In genomic region chr3:71582612-71583568, GRCh38 we compare ENCODE assay signal across 8 cellular contexts. TPM values are rescaled to one million over a fixed set of nuclear protein-coding genes. Genes with fewer than 3 reads are reported as not detected.
A peak's percentile ranks its signal among the peaks of the same experiment; 100 is the strongest.
DNase-seq lines count a peak whose midpoint lies in the region; ATAC-seq and TF ChIP-seq lines count a peak whose summit lies in the region.

No MANE protein-coding gene starts in this region.

- peak; percentile 37 for ATAC-seq in HG03280 (IDR thresholded peaks at IDR 0.05; ENCODE audit: unreplicated experiment)

- H3K27me3 ChIP-seq in CD4-positive, alpha-beta memory T cell (ENCODE audit: insufficient read depth, low read length), result no peaks in the 10 kb centered on the region
- no peaks in the 10 kb centered on the region for H3K27me3 ChIP-seq in SU-DHL-6 (ENCODE audit: low read length)
- no peaks in the 10 kb centered on the region for H3K27me3 ChIP-seq in adrenal gland
- H3K27me3 ChIP-seq in hepatocyte, result no peaks in the 10 kb centered on the region
- H3K27me3 ChIP-seq in rectal smooth muscle tissue (ENCODE audit: control insufficient read depth, insufficient read depth, low read length), result no peaks in the 10 kb centered on the region

- H3K4me2 ChIP-seq in SU-DHL-6 (ENCODE audit: low read depth, low read length, poor library complexity, severe bottlenecking) (peak overlapping the region; percentile 96), hepatocyte (peak overlapping the region; percentile 93)

- CTCF ChIA-PET in CD4-positive, alpha-beta memory T cell (lab: Charles Lee; ENCODE audit: partially characterized antibody), result interaction anchor here (0.7 to 1.6 kb wide), 7 partner anchors 16 to 1033 kb away, joined by 3 to 4 read pairs (median 3); no protein-coding TSS in a partner anchor

- TF ChIP-seq CTCF in SU-DHL-6 (IDR thresholded peaks at IDR 0.05; ENCODE audit: insufficient read depth, low read length, poor library complexity, severe bottlenecking) (no peak), adrenal gland (IDR thresholded peaks at IDR 0.05) (no peak), hepatocyte (IDR thresholded peaks at IDR 0.05; ENCODE audit: poor library complexity) (no peak)

- DNase-seq in CD4-positive, alpha-beta memory T cell, result peak; percentile 43 to 79 (median 54)
- DNase-seq in adrenal gland, result peak; percentile 69 to 82 (median 70)
- peak; percentile 84 for DNase-seq in hepatocyte (ENCODE audit: low spot score)
- no peak for DNase-seq in OCI-M2 (lab: John Stamatoyannopoulos, UW; ENCODE audit: unreplicated experiment)
- no peak for DNase-seq in DMS114 treated with DMSO at 0.1 percent for 48 hours (lab: John Stamatoyannopoulos, UW; ENCODE audit: unreplicated experiment)

- no peaks in the 10 kb centered on the region for H3K36me3 ChIP-seq in CD4-positive, alpha-beta memory T cell (ENCODE audit: insufficient read depth, low read length)
- no peaks in the 10 kb centered on the region for H3K36me3 ChIP-seq in SU-DHL-6 (ENCODE audit: low read length)
- no peaks in the 10 kb centered on the region for H3K36me3 ChIP-seq in adrenal gland (replicated peaks in 1 of 2)
- no peaks in the 10 kb centered on the region for H3K36me3 ChIP-seq in hepatocyte (replicated peaks; ENCODE audit: insufficient read depth, low read depth)
- no peaks in the 10 kb centered on the region for H3K36me3 ChIP-seq in rectal smooth muscle tissue (ENCODE audit: control insufficient read depth, insufficient read depth, low read length)

- H3K9me2 ChIP-seq in SU-DHL-6 (replicated peaks; ENCODE audit: insufficient read depth, low read length) (no peaks in the 10 kb centered on the region), hepatocyte (replicated peaks; ENCODE audit: insufficient read depth) (no peaks in the 10 kb centered on the region)

- POLR2A ChIA-PET in CD4-positive, alpha-beta memory T cell (lab: Charles Lee; ENCODE audit: partially characterized antibody), result interaction anchor here (0.9 to 3.9 kb wide), 10 partner anchors 9 to 522 kb away, joined by 3 to 18 read pairs (median 4); no protein-coding TSS in a partner anchor

- peaks cover 23% of the 10 kb centered on the region for H3F3A ChIP-seq in SU-DHL-6 (ENCODE audit: insufficient read depth)

- peak overlapping the region; percentile 47 for H3K27ac ChIP-seq in CD4-positive, alpha-beta memory T cell (ENCODE audit: low read depth, low read length)
- no peak overlapping the region for H3K27ac ChIP-seq in SU-DHL-6 (ENCODE audit: low read depth, low read length)
- peak overlapping the region; percentile 62 to 99 (median 94) for H3K27ac ChIP-seq in adrenal gland
- peak overlapping the region; percentile 97 for H3K27ac ChIP-seq in hepatocyte
- peak overlapping the region; percentile 98 for H3K27ac ChIP-seq in rectal smooth muscle tissue (ENCODE audit: low read depth, low read length)

- H3K9me3 ChIP-seq in CD4-positive, alpha-beta memory T cell (ENCODE audit: control insufficient read depth in 1 of 2, low read length in 2 of 2), result no peaks in the 10 kb centered on the region
- H3K9me3 ChIP-seq in SU-DHL-6 (ENCODE audit: insufficient read depth, low read length), result no peaks in the 10 kb centered on the region
- no peaks in the 10 kb centered on the region for H3K9me3 ChIP-seq in adrenal gland (replicated peaks in 1 of 3)
- no peaks in the 10 kb centered on the region for H3K9me3 ChIP-seq in hepatocyte (ENCODE audit: low read depth)

- no peak for TF ChIP-seq POLR2A in adrenal gland (IDR thresholded peaks at IDR 0.05)

- H3K4me3 Mint-ChIP-seq in CD4-positive, alpha-beta memory T cell, result peak overlapping the region; percentile 91 to 95 (median 93)

- intact Hi-C loops in CD4-positive, alpha-beta memory T cell (cut with micrococcal nuclease), result loop anchor here (5.0 to 10.0 kb wide), 8 partner anchors 119 to 862 kb away; partner anchors contain the start of gene RYBP
- intact Hi-C loops in adrenal gland (cut with DNase I), result loop anchor here in 1 of 2 donors (10.0 kb wide), 2 partner anchors 578 to 868 kb away; no protein-coding TSS in a partner anchor

- H3K79me2 ChIP-seq in SU-DHL-6 (ENCODE audit: insufficient read depth, low read length), result no peaks in the 10 kb centered on the region
- peaks cover 50% of the 10 kb centered on the region for H3K79me2 ChIP-seq in hepatocyte

- WGBS in adrenal gland, 4 donors, result 0 to 1% (median 1%) methylated on average over 51 to 84 of the region's 84 CpGs
- WGBS in hepatocyte (ENCODE audit: low lambda C conversion rate, missing lambda C conversion rate), result under 1% methylated on average over 59 of the region's 84 CpGs

- peaks cover 14 to 53% (median 20%) of the 10 kb centered on the region in 4 donors for H3K4me1 Mint-ChIP-seq in CD4-positive, alpha-beta memory T cell

- H2AFZ ChIP-seq in SU-DHL-6 (ENCODE audit: low read depth, low read length, severe bottlenecking) (peak overlapping the region; percentile 68), hepatocyte (peak overlapping the region; percentile 89)

- H3K9ac ChIP-seq in SU-DHL-6 (ENCODE audit: low read length) (peak overlapping the region; percentile 44), rectal smooth muscle tissue (ENCODE audit: low read length) (peak overlapping the region; percentile 60)

- H4K20me1 ChIP-seq in SU-DHL-6 (ENCODE audit: low read depth, low read length), result no peaks in the 10 kb centered on the region
- no peaks in the 10 kb centered on the region for H4K20me1 ChIP-seq in hepatocyte (ENCODE audit: insufficient read depth, poor library complexity, severe bottlenecking)

- H3K27ac Mint-ChIP-seq in CD4-positive, alpha-beta memory T cell, result peak overlapping the region; percentile 92 to 95 (median 94)

- peaks cover 27% of the 10 kb centered on the region for H3K4me1 ChIP-seq in CD4-positive, alpha-beta memory T cell (ENCODE audit: insufficient read depth, low read length)
- H3K4me1 ChIP-seq in adrenal gland (replicated peaks in 1 of 2) (peaks cover 0 to 18% of the 10 kb centered on the region in 2 donors), hepatocyte (ENCODE audit: insufficient read depth) (peaks cover 9% of the 10 kb centered on the region), rectal smooth muscle tissue (ENCODE audit: control insufficient read depth, insufficient read depth, low read length) (peaks cover 7% of the 10 kb centered on the region)

- H3K27me3 Mint-ChIP-seq in CD4-positive, alpha-beta memory T cell, result no peaks in the 10 kb centered on the region

- H3K4me3 ChIP-seq in CD4-positive, alpha-beta memory T cell (ENCODE audit: low read length in 2 of 2), result peak overlapping the region; percentile 47 to 65
- H3K4me3 ChIP-seq in SU-DHL-6 (ENCODE audit: insufficient read depth, low read length, poor library complexity, severe bottlenecking), result peak overlapping the region; percentile 73
- H3K4me3 ChIP-seq in adrenal gland, result peak overlapping the region; percentile 72 to 91 (median 77)
- peak overlapping the region; percentile 86 for H3K4me3 ChIP-seq in hepatocyte
- peak overlapping the region; percentile 97 for H3K4me3 ChIP-seq in rectal smooth muscle tissue (ENCODE audit: low read length)

- peaks cover 0 to 18% of the 10 kb centered on the region in 2 donors for H3K36me3 Mint-ChIP-seq in CD4-positive, alpha-beta memory T cell

- no peaks in the 10 kb centered on the region for H3K9me3 Mint-ChIP-seq in CD4-positive, alpha-beta memory T cell

RNA-seq across cellular contexts. Expression of gene FOXP1, which starts 0.6 kb away (rescaled TPM):
- 100 to 1,000 TPM; 290 to 348 TPM for total RNA-seq in CD4-positive, alpha-beta memory T cell
- 100 to 1,000 TPM; 189 to 267 TPM for polyA plus RNA-seq in CD4-positive, alpha-beta memory T cell
- total RNA-seq in adrenal gland (10 to 100 TPM; 15.4 to 42.7 (median 30.5) TPM), hepatocyte (94.2 and 99.8 TPM in 2 replicates)
- polyA plus RNA-seq in adrenal gland (10 to 100 TPM in 2 of 3 donors, 1 to 10 TPM in 1; 7.6 to 26.5 (median 12.2) TPM), hepatocyte (76.8 and 91.5 TPM in 2 replicates)

Comparison
In these comparisons a context has a peak if more than half of its experiments do, and no peak if none do; other contexts are left out.
1. DNase-seq: peak in CD4-positive, alpha-beta memory T cell (5 of 5), adrenal gland (7 of 7) and hepatocyte (single experiment); none in OCI-M2 (single experiment) and DMS114 treated with DMSO at 0.1 percent for 48 hours (single experiment).
2. Peak in every context shown above with its lines, with median percentiles within 50 percentile points of each other: H3K4me3 ChIP-seq.